ENCODE assay signal across 20 cellular contexts in genomic region chr9:135239100-135239768, GRCh38.
A peak's percentile ranks its signal among the peaks of the same experiment; 100 is the strongest.
DNase-seq lines count a peak whose midpoint lies in the region; ATAC-seq and TF ChIP-seq lines count a peak whose summit lies in the region.
"Had no signal": no experiment of that assay in that cellular context is flagged by ENCODE, and none has a peak within 500 bp of the region (broad histone marks: within the 10 kb centered on the region; RNA-seq: fewer than 3 reads in every experiment).

No MANE protein-coding gene starts in this region.

- CTCF ChIA-PET in HEK293T (lab: Yijun Ruan, JAX): no interaction called here

- H3K4me1 Mint-ChIP-seq in activated T-cell treated with anti-CD3 and anti-CD28 coated beads, Interleukin-2, amount 50 U/mL, for 4 hours (ENCODE audit: low read depth): no peaks in the 10 kb centered on the region
- H3K4me1 Mint-ChIP-seq: B cell; CD4-positive, alpha-beta memory T cell had no signal

- H3K9me3 ChIP-seq in BE2C (no peaks in the 10 kb centered on the region; the same call in 1 of the 2 replicates), RWPE2 (ENCODE audit: severe bottlenecking) (no peaks in the 10 kb centered on the region), left ventricle myocardium inferior (replicated peaks) (peaks cover 5% of the 10 kb centered on the region)

- H3K36me3 Mint-ChIP-seq in activated T-cell treated with anti-CD3 and anti-CD28 coated beads, Interleukin-2, amount 50 U/mL, for 4 hours (ENCODE audit: insufficient read depth): no peaks in the 10 kb centered on the region
- H3K36me3 Mint-ChIP-seq: CD4-positive, alpha-beta memory T cell had no signal

- no peak for TF ChIP-seq CTCF in BE2C (IDR thresholded peaks at IDR 0.05; ENCODE audit: low read depth, low read length)
- no peak for TF ChIP-seq CTCF in RWPE2 (IDR thresholded peaks at IDR 0.05; ENCODE audit: poor library complexity, severe bottlenecking)
- no peak for TF ChIP-seq CTCF in left ventricle myocardium inferior (IDR thresholded peaks at IDR 0.05; ENCODE audit: borderline replicate concordance)

- peaks cover 3% of the 10 kb centered on the region for H3K27me3 Mint-ChIP-seq in activated T-cell treated with anti-CD3 and anti-CD28 coated beads, Interleukin-2, amount 50 U/mL, for 4 hours (ENCODE audit: low read depth)

- intact Hi-C loops in left ventricle myocardium inferior (cut with micrococcal nuclease) (no loop called here), posterior vena cava (cut with DNase I) (no loop called here)

- H3K4me3 ChIP-seq in BE2C (ENCODE audit: low read depth, low read length) (no peak overlapping the region), RWPE2 (ENCODE audit: severe bottlenecking) (no peak overlapping the region), left ventricle myocardium inferior (no peak overlapping the region)
- H3K4me3 ChIP-seq: GM12878 had no signal

- no peak overlapping the region for H3K27ac ChIP-seq in RWPE2 (ENCODE audit: poor library complexity, severe bottlenecking)
- H3K27ac ChIP-seq in left ventricle myocardium inferior (replicated peaks): no peak overlapping the region

- POLR2A ChIA-PET in HEK293T (lab: Yijun Ruan, JAX): no interaction called here

- H3K27me3 ChIP-seq in BE2C: no peaks in the 10 kb centered on the region; the same call in 1 of the 2 replicates
- H3K27me3 ChIP-seq in RWPE2 (ENCODE audit: insufficient read depth, poor library complexity, severe bottlenecking): peaks cover 39% of the 10 kb centered on the region
- H3K27me3 ChIP-seq in left ventricle myocardium inferior (ENCODE audit: low read depth): peaks cover 64% of the 10 kb centered on the region

- H3K4me1 ChIP-seq in BE2C (no peaks in the 10 kb centered on the region), RWPE2 (ENCODE audit: insufficient read depth, poor library complexity, severe bottlenecking) (no peaks in the 10 kb centered on the region), left ventricle myocardium inferior (peaks cover 1% of the 10 kb centered on the region)

- no peak for ATAC-seq in RWPE2 (ENCODE audit: low read depth)
- ATAC-seq in activated T-cell treated with anti-CD3 and anti-CD28 coated beads, Interleukin-2, amount 50 U/mL, for 4 hours: no peak
- ATAC-seq: GM12878 had no signal

- H3K9me3 Mint-ChIP-seq in activated T-cell treated with anti-CD3 and anti-CD28 coated beads, Interleukin-2, amount 50 U/mL, for 4 hours: peaks cover 2% of the 10 kb centered on the region

- H3K4me3 Mint-ChIP-seq in activated T-cell treated with anti-CD3 and anti-CD28 coated beads, Interleukin-2, amount 50 U/mL, for 4 hours: no peak overlapping the region
- H3K4me3 Mint-ChIP-seq: B cell; CD4-positive, alpha-beta memory T cell had no signal

- H3K36me3 ChIP-seq in BE2C: no peaks in the 10 kb centered on the region
- no peaks in the 10 kb centered on the region for H3K36me3 ChIP-seq in RWPE2 (ENCODE audit: low read depth)
- H3K36me3 ChIP-seq in left ventricle myocardium inferior: no peaks in the 10 kb centered on the region

- DNase-seq in BE2C: peak; percentile 2
- peak; percentile 26 for DNase-seq in RWPE2 (ENCODE audit: low spot score)
- DNase-seq in left ventricle myocardium inferior: peak; percentile 5
- DNase-seq in posterior vena cava (ENCODE audit: low spot score): peak; percentile 57
- no peak for DNase-seq in GM19240 (ENCODE audit: insufficient read length, low spot score)
- DNase-seq in activated T-cell treated with anti-CD3 and anti-CD28 coated beads, Interleukin-2, amount 50 U/mL, for 4 hours: no peak
- no peak for DNase-seq in HEK293T (ENCODE audit: extremely low spot score)
- DNase-seq in hypothalamus (lab: John Stamatoyannopoulos, UW): no peak
- DNase-seq: CD4-positive, alpha-beta memory T cell; DMS53; EL; GOT3; KG1; MV-4-11; NCI-H1694 treated with DMSO at 0.1 percent for 48 hours; NCI-H510A; NCI-H774; SIG-M5 had no signal

TF ChIP-seq in HEK293T, 16 proteins besides CTCF, POLR2A, EP300 and RAD21:
- TF ChIP-seq L3MBTL2 (conservative IDR thresholded peaks at IDR 0.05) (no peak), FOXA1 (IDR thresholded peaks at IDR 0.05) (no peak), FOXK2 (IDR thresholded peaks at IDR 0.05) (no peak), FOXM1 (IDR thresholded peaks at IDR 0.05; ENCODE audit: borderline replicate concordance) (no peak), LEF1 (IDR thresholded peaks at IDR 0.05; ENCODE audit: borderline replicate concordance) (no peak), ELF4 (IDR thresholded peaks at IDR 0.05) (no peak), ZNF384 (IDR thresholded peaks at IDR 0.05) (no peak), BHLHE40 (IDR thresholded peaks at IDR 0.05; ENCODE audit: borderline replicate concordance) (no peak)

Comparison
In these comparisons a context has a peak if more than half of its experiments do, and no peak if none do; other contexts are left out.
1. DNase-seq: peak in BE2C (single experiment), RWPE2 (single experiment), left ventricle myocardium inferior (single experiment) and posterior vena cava (single experiment); none in GM19240 (single experiment), activated T-cell treated with anti-CD3 and anti-CD28 coated beads, Interleukin-2, amount 50 U/mL, for 4 hours (single experiment), HEK293T (single experiment) and hypothalamus (0 of 51).